In the genomic region with DNA sequence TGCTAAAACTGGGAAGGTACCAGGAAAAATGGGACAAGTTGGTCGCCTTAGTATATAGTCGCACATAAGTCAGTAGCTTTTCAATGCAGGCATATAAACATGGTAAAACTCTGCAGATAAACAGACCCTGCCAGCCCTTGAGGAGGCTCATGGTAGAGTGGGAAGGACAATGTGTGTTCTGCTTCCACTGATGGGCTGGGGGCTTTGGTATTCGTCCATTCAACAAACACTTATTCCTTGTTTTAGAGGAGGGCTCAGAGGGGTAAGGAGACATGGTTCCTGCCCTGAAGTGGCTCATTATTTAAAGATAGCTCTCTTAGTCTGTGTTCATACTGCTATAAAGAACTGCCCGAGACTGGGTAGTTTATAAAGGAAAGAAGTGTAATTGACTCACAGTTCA, we compare ENCODE assay signal across 4 cellular contexts. TPM values are rescaled to one million over a fixed set of nuclear protein-coding genes. Genes with fewer than 3 reads are reported as not detected.
"Had no signal": no experiment of that assay in that cellular context is flagged by ENCODE, and none has a peak within 500 bp of the region (broad histone marks: within the 10 kb centered on the region; RNA-seq: fewer than 3 reads in every experiment).

No MANE protein-coding gene starts in this region.

RNA-seq across cellular contexts. Expression of gene CELA3A, which starts 11.3 kb away (rescaled TPM):
- total RNA-seq: LHCN-M2, M059J, MCF 10A, NCI-H460 had no signal

RNA-seq across cellular contexts. Expression of gene CELA3B, which starts 35.9 kb away (rescaled TPM):
- total RNA-seq: LHCN-M2, M059J, MCF 10A, NCI-H460 had no signal
